In genomic region chr20:48710341-48711043, GRCh38 we compare ENCODE assay signal across 23 cellular contexts.
DNase-seq lines count a peak whose midpoint lies in the region; ATAC-seq, FAIRE-seq and TF ChIP-seq lines count a peak whose summit lies in the region.
"Had no signal": no experiment of that assay in that cellular context is flagged by ENCODE, and none has a peak within 500 bp of the region (broad histone marks: within the 10 kb centered on the region; RNA-seq: fewer than 3 reads in every experiment).

No MANE protein-coding gene starts in this region.

- no peak for FAIRE-seq in H1 (lab: Jason Lieb, UNC)
- no peak for FAIRE-seq in H54 (lab: Jason Lieb, UNC)

- peaks cover 79% of the 10 kb centered on the region for H3K4me1 Mint-ChIP-seq in CD8-positive, alpha-beta T cell (ENCODE audit: low read depth)
- H3K4me1 Mint-ChIP-seq in activated T-helper 1 cell treated with anti-CD3 and anti-CD28 coated beads, Interleukin-12 subunit alpha, Interleukin-12 subunit beta, Interleukin-2, Interleukin-4 antibody, amounts not matched to agents 30 ng/mL and 10 ng/mL and 1 ng/mL, durations not matched to agents 14 hours and 24 hours and 36 hours (ENCODE audit: low read depth) = peaks cover 61% of the 10 kb centered on the region
- peaks cover 2% of the 10 kb centered on the region for H3K4me1 Mint-ChIP-seq in chondrocyte (ENCODE audit: low read depth)

- H4K20me1 ChIP-seq in H1 (replicated peaks in 1 of 2; ENCODE audit: control insufficient read depth in 1 of 2, insufficient read depth in 2 of 2, low read length in 2 of 2) = no peaks in the 10 kb centered on the region

- no peak overlapping the region for H2AK5ac ChIP-seq in H1 (ENCODE audit: low read depth, low read length)

- intact Hi-C loops in CD8-positive, alpha-beta T cell (cut with DNase I, micrococcal nuclease) = no loop called here
- intact Hi-C loops in activated T-helper 1 cell treated with anti-CD3 and anti-CD28 coated beads, Interleukin-12 subunit alpha, Interleukin-12 subunit beta, Interleukin-2, Interleukin-4 antibody, amounts not matched to agents 30 ng/mL and 10 ng/mL and 1 ng/mL, durations not matched to agents 14 hours and 24 hours and 36 hours (cut with micrococcal nuclease) = no loop called here
- intact Hi-C loops in spleen (cut with DNase I; ENCODE audit: low total_unique reads) = no loop called here

- no peak overlapping the region for H3K4me2 ChIP-seq in H1 (ENCODE audit: insufficient read depth in 1 of 2, low read depth in 2 of 2, low read length in 2 of 2)
- H3K4me2 ChIP-seq: smooth muscle cell had no signal

- no peak overlapping the region for H3K4ac ChIP-seq in H1 (replicated peaks; ENCODE audit: insufficient read length, low read depth, low read length)

- TF ChIP-seq EP300 in H1 (IDR thresholded peaks at IDR 0.05; ENCODE audit: borderline replicate concordance in 1 of 2, low read depth in 2 of 2, low read length in 2 of 2) = no peak

- DNase-seq in CD8-positive, alpha-beta T cell = no peak
- no peak for DNase-seq in activated T-helper 1 cell treated with anti-CD3 and anti-CD28 coated beads, Interleukin-12 subunit alpha, Interleukin-12 subunit beta, Interleukin-2, Interleukin-4 antibody, amounts not matched to agents 30 ng/mL and 10 ng/mL and 1 ng/mL, durations not matched to agents 14 hours and 24 hours and 36 hours (ENCODE audit: low spot score)
- no peak for DNase-seq in H1 (ENCODE audit: low read depth in 1 of 2, low spot score in 2 of 2)
- peak; percentile 46 for DNase-seq in spleen
- DNase-seq in chondrocyte (ENCODE audit: low spot score) = no peak
- DNase-seq in 8988T = no peak
- no peak for DNase-seq in H54 (ENCODE audit: insufficient read length, low spot score)
- DNase-seq: activated naive CD4-positive, alpha-beta T cell; activated T-cell treated with anti-CD3 and anti-CD28 coated beads for 4 hours; KBM-7; mesendoderm; MG63; NCI-H1417; NCI-H446; NCI-H82; stimulated activated CD4-positive, alpha-beta T cell treated with anti-CD3 and anti-CD28 coated beads, Interleukin-2, amount 100 ng/mL, for 48 hours; T1000 had no signal

- peaks cover 2% of the 10 kb centered on the region for H3K9me3 Mint-ChIP-seq in CD8-positive, alpha-beta T cell
- H3K9me3 Mint-ChIP-seq in activated T-helper 1 cell treated with anti-CD3 and anti-CD28 coated beads, Interleukin-12 subunit alpha, Interleukin-12 subunit beta, Interleukin-2, Interleukin-4 antibody, amounts not matched to agents 30 ng/mL and 10 ng/mL and 1 ng/mL, durations not matched to agents 14 hours and 24 hours and 36 hours = peaks cover 3% of the 10 kb centered on the region
- H3K9me3 Mint-ChIP-seq in chondrocyte (ENCODE audit: low read depth) = no peaks in the 10 kb centered on the region
- H3K9me3 Mint-ChIP-seq: stimulated activated memory B cell treated with anti-CD40 and anti-IgM and Interleukin-4, amounts not matched to agents 10 μg/mL and 1 μg/mL and 100 μg/mL, for 72 hours; WTC11 had no signal

- H3K4me3 ChIP-seq in CD8-positive, alpha-beta T cell (ENCODE audit: low read depth, low read length) = no peak overlapping the region
- H3K4me3 ChIP-seq in H1 (ENCODE audit: extremely low read depth in 1 of 4, insufficient read depth in 2 of 4, low read depth in 3 of 4, low read length in 4 of 4) (no peak overlapping the region), spleen (no peak overlapping the region)
- H3K4me3 ChIP-seq: cardiac muscle cell, MG63, smooth muscle cell, thoracic aorta, vagina had no signal

- TF ChIP-seq POLR2A in H1 (IDR thresholded peaks at IDR 0.05; ENCODE audit: control extremely low read depth in 1 of 2, low read depth in 2 of 2, low read length in 2 of 2) (no peak), spleen (IDR thresholded peaks at IDR 0.05) (no peak), H54 (IDR thresholded peaks at IDR 0.05; ENCODE audit: low read depth, low read length) (no peak)

- no peak overlapping the region for H2BK120ac ChIP-seq in H1 (replicated peaks; ENCODE audit: low read depth, low read length)

- H3K9me3 ChIP-seq in CD8-positive, alpha-beta T cell (ENCODE audit: low read length) = no peaks in the 10 kb centered on the region
- H3K9me3 ChIP-seq in H1 (ENCODE audit: insufficient read depth in 2 of 2, low read depth in 1 of 2, low read length in 1 of 2) (no peaks in the 10 kb centered on the region), spleen (no peaks in the 10 kb centered on the region)
- H3K9me3 ChIP-seq: MG63, thoracic aorta, vagina had no signal

- no peak for ATAC-seq in CD8-positive, alpha-beta T cell
- ATAC-seq: stimulated activated memory B cell treated with anti-CD40 and anti-IgM and Interleukin-4, amounts not matched to agents 10 μg/mL and 1 μg/mL and 100 μg/mL, for 72 hours; WTC11 had no signal

- H3K23me2 ChIP-seq in H1 (ENCODE audit: low read depth, low read length) = no peaks in the 10 kb centered on the region

- no peak overlapping the region for H3K27ac ChIP-seq in CD8-positive, alpha-beta T cell (ENCODE audit: low read depth, low read length)
- no peak overlapping the region for H3K27ac ChIP-seq in H1 (ENCODE audit: low read depth, low read length)
- H3K27ac ChIP-seq in spleen = peak overlapping the region in 1 of 8 donors; percentile 4
- H3K27ac ChIP-seq: cardiac muscle cell, vagina had no signal

- H3K9ac ChIP-seq in H1 (replicated peaks in 1 of 4; ENCODE audit: extremely low read depth in 1 of 4, low read depth in 3 of 4, low read length in 3 of 4) = no peak overlapping the region

- no peak overlapping the region for H2BK20ac ChIP-seq in H1 (ENCODE audit: low read length)

- no peak overlapping the region for H3K23ac ChIP-seq in H1 (ENCODE audit: insufficient read length)

- H3K79me1 ChIP-seq in H1 (ENCODE audit: low read depth, low read length) = no peaks in the 10 kb centered on the region

- no peaks in the 10 kb centered on the region for H3K79me2 ChIP-seq in H1 (ENCODE audit: control insufficient read depth in 1 of 2, insufficient read depth in 2 of 2, low read length in 2 of 2)

- peaks cover 20% of the 10 kb centered on the region for H3K36me3 ChIP-seq in CD8-positive, alpha-beta T cell (ENCODE audit: insufficient read depth, low read length)
- H3K36me3 ChIP-seq in H1 (ENCODE audit: control insufficient read depth in 2 of 4, insufficient read depth in 4 of 4, low read length in 3 of 4) (no peaks in the 10 kb centered on the region), spleen (peaks cover 0 to 70% (median 12%) of the 10 kb centered on the region in 6 donors)
- H3K36me3 ChIP-seq: cardiac muscle cell, MG63, thoracic aorta, vagina had no signal

- no peak overlapping the region for H2BK15ac ChIP-seq in H1 (ENCODE audit: low read length)

- no peak overlapping the region for H3K14ac ChIP-seq in H1 (ENCODE audit: insufficient read length)

- no peaks in the 10 kb centered on the region for H3K27me3 ChIP-seq in CD8-positive, alpha-beta T cell (ENCODE audit: insufficient read depth, low read length)
- H3K27me3 ChIP-seq in H1 (replicated peaks in 1 of 4; ENCODE audit: control insufficient read depth in 3 of 4, extremely low read depth in 1 of 4, insufficient read depth in 3 of 4, low read length in 3 of 4) (no peaks in the 10 kb centered on the region), spleen (replicated peaks in 1 of 7) (no peaks in the 10 kb centered on the region)
- H3K27me3 ChIP-seq: cardiac muscle cell, MG63, vagina had no signal

- H3K56ac ChIP-seq in H1 (replicated peaks; ENCODE audit: insufficient read length, low read depth, low read length) = no peak overlapping the region

- WGBS in H1 (ENCODE audit: extremely low coverage in 1 of 2, insufficient coverage in 1 of 2, insufficient read length in 1 of 2, insufficient replicate concordance in 2 of 2, low coverage in 1 of 2, low lambda C conversion rate in 2 of 2, missing lambda C conversion rate in 1 of 2), 2 experiments = 91% methylated on average over 15 of the region's 15 CpGs; no CpG with 5 or more reads in 1 of the 2 experiments
- WGBS in spleen, 5 donors = 94 to 97% (median 96%) methylated on average over 15 of the region's 15 CpGs

- CTCF ChIA-PET in CD8-positive, alpha-beta T cell (lab: Charles Lee) = interaction anchor here (1.2 to 1.3 kb wide), 2 partner anchors 24 to 194 kb away, joined by 3 to 5 read pairs; no protein-coding TSS in a partner anchor
- CTCF ChIA-PET in H1 (lab: Charles Lee; ENCODE audit: partially characterized antibody) = interaction anchor here (0.9 to 5.6 kb wide), 5 partner anchors 13 to 194 kb away, joined by 3 to 28 read pairs (median 3); no protein-coding TSS in a partner anchor

- no peak overlapping the region for H3K4me3 Mint-ChIP-seq in CD8-positive, alpha-beta T cell
- no peak overlapping the region for H3K4me3 Mint-ChIP-seq in activated T-helper 1 cell treated with anti-CD3 and anti-CD28 coated beads, Interleukin-12 subunit alpha, Interleukin-12 subunit beta, Interleukin-2, Interleukin-4 antibody, amounts not matched to agents 30 ng/mL and 10 ng/mL and 1 ng/mL, durations not matched to agents 14 hours and 24 hours and 36 hours
- H3K4me3 Mint-ChIP-seq in chondrocyte (ENCODE audit: unreplicated experiment) = no peak overlapping the region
- H3K4me3 Mint-ChIP-seq: stimulated activated memory B cell treated with anti-CD40 and anti-IgM and Interleukin-4, amounts not matched to agents 10 μg/mL and 1 μg/mL and 100 μg/mL, for 72 hours; WTC11 had no signal

- H3K27ac Mint-ChIP-seq in CD8-positive, alpha-beta T cell = peak overlapping the region; percentile 60
- H3K27ac Mint-ChIP-seq in activated T-helper 1 cell treated with anti-CD3 and anti-CD28 coated beads, Interleukin-12 subunit alpha, Interleukin-12 subunit beta, Interleukin-2, Interleukin-4 antibody, amounts not matched to agents 30 ng/mL and 10 ng/mL and 1 ng/mL, durations not matched to agents 14 hours and 24 hours and 36 hours = peak overlapping the region; percentile 71
- H3K27ac Mint-ChIP-seq in chondrocyte (ENCODE audit: unreplicated experiment) = no peak overlapping the region
- H3K27ac Mint-ChIP-seq: WTC11 had no signal

- H3K4me1 ChIP-seq in CD8-positive, alpha-beta T cell (ENCODE audit: insufficient read depth, low read length) = peaks cover 52% of the 10 kb centered on the region
- H3K4me1 ChIP-seq in H1 (replicated peaks in 1 of 4; ENCODE audit: control insufficient read depth in 3 of 4, insufficient read depth in 4 of 4, low read length in 3 of 4) (no peaks in the 10 kb centered on the region), spleen (peaks cover 18 to 100% (median 73%) of the 10 kb centered on the region in 6 donors)

- no peak overlapping the region for H4K8ac ChIP-seq in H1 (ENCODE audit: extremely low read depth, insufficient read depth, low read length)

- no peak overlapping the region; the same call in 1 of the 2 replicates for H2BK5ac ChIP-seq in H1 (ENCODE audit: low read depth, low read length)

- no peaks in the 10 kb centered on the region for H3K27me3 Mint-ChIP-seq in CD8-positive, alpha-beta T cell (ENCODE audit: low read depth)
- H3K27me3 Mint-ChIP-seq in activated T-helper 1 cell treated with anti-CD3 and anti-CD28 coated beads, Interleukin-12 subunit alpha, Interleukin-12 subunit beta, Interleukin-2, Interleukin-4 antibody, amounts not matched to agents 30 ng/mL and 10 ng/mL and 1 ng/mL, durations not matched to agents 14 hours and 24 hours and 36 hours (ENCODE audit: insufficient read depth) = no peaks in the 10 kb centered on the region
- H3K27me3 Mint-ChIP-seq in chondrocyte (ENCODE audit: low read depth) = no peaks in the 10 kb centered on the region
- H3K27me3 Mint-ChIP-seq: stimulated activated memory B cell treated with anti-CD40 and anti-IgM and Interleukin-4, amounts not matched to agents 10 μg/mL and 1 μg/mL and 100 μg/mL, for 72 hours had no signal

- TF ChIP-seq RAD21 in H1 (IDR thresholded peaks at IDR 0.05 in 1 of 2, conservative IDR thresholded peaks at IDR 0.05 in 1 of 2; ENCODE audit: low read depth in 2 of 2, low read length in 2 of 2) = no peak

- no peak overlapping the region for H4K5ac ChIP-seq in H1 (ENCODE audit: insufficient read length, low read depth, low read length)

- H3K18ac ChIP-seq in H1 (ENCODE audit: extremely low read depth, low read length) = no peak overlapping the region

- H3K36me3 Mint-ChIP-seq in CD8-positive, alpha-beta T cell = peaks cover 60% of the 10 kb centered on the region
- H3K36me3 Mint-ChIP-seq in activated T-helper 1 cell treated with anti-CD3 and anti-CD28 coated beads, Interleukin-12 subunit alpha, Interleukin-12 subunit beta, Interleukin-2, Interleukin-4 antibody, amounts not matched to agents 30 ng/mL and 10 ng/mL and 1 ng/mL, durations not matched to agents 14 hours and 24 hours and 36 hours (ENCODE audit: low read depth) = peaks cover 46% of the 10 kb centered on the region
- H3K36me3 Mint-ChIP-seq in chondrocyte (ENCODE audit: low read depth) = no peaks in the 10 kb centered on the region
- H3K36me3 Mint-ChIP-seq: WTC11 had no signal

- no peak overlapping the region for H4K91ac ChIP-seq in H1 (replicated peaks; ENCODE audit: insufficient read length, low read length)

- no peak overlapping the region for H2AFZ ChIP-seq in H1 (ENCODE audit: low read length)

- POLR2A ChIA-PET in CD8-positive, alpha-beta T cell (lab: Charles Lee) = interaction anchor here (1.4 kb wide), 1 partner anchor 118 kb away, joined by 3 read pairs; the partner anchor contains the start of gene PREX1
- POLR2A ChIA-PET in H1 (lab: Charles Lee; ENCODE audit: partially characterized antibody) = interaction anchor here (1.1 to 1.6 kb wide), 2 partner anchors 12 to 117 kb away, joined by 3 to 4 read pairs; partner anchors contain the start of gene PREX1

- no peak overlapping the region for H2BK12ac ChIP-seq in H1 (ENCODE audit: low read depth, low read length)

- TF ChIP-seq CTCF in CD8-positive, alpha-beta T cell (IDR thresholded peaks at IDR 0.05) = no peak
- no peak for TF ChIP-seq CTCF in H1 (IDR thresholded peaks at IDR 0.05; ENCODE audit: control extremely low read depth in 1 of 3, insufficient read depth in 1 of 3, low read depth in 1 of 3, low read length in 3 of 3)
- no peak for TF ChIP-seq CTCF in spleen (IDR thresholded peaks at IDR 0.05 in 8 of 11, conservative IDR thresholded peaks at IDR 0.05 in 3 of 11)
- no peak for TF ChIP-seq CTCF in chondrocyte (IDR thresholded peaks at IDR 0.05)
